ENCODE assay signal across 3 cellular contexts in genomic region chr13:52079891-52080290, GRCh38. TPM values are rescaled to one million over a fixed set of nuclear protein-coding genes. Genes with fewer than 3 reads are reported as not detected.
"Had no signal": no experiment of that assay in that cellular context is flagged by ENCODE, and none has a peak within 500 bp of the region (broad histone marks: within the 10 kb centered on the region; RNA-seq: fewer than 3 reads in every experiment).

No MANE protein-coding gene starts in this region.

RNA-seq across cellular contexts. Expression of gene NEK5, which starts 49.0 kb away (rescaled TPM):
- total RNA-seq: mesenteric fat pad; myocyte; naive thymus-derived CD4-positive, alpha-beta T cell had no signal
